In the genomic region with DNA sequence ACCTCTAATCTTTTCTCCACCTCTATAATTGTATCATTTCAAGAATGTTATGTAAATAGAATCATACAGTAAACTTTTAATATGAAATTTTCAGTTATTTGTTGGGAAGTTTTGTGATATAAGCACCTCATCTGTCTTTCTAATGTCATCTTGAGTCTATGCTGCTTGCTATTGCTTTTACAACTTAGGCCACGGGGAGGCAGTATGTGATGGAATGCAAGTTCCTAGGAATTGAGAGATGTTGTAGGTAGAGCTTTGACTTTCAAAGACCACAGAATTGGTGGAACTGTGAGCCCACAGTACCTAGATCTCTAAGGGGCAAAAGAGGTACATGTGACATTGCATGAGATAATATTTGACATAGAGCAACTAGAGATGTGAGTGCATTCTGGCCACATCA, we compare ENCODE assay signal across 10 cellular contexts.
A peak's percentile ranks its signal among the peaks of the same experiment; 100 is the strongest.
DNase-seq lines count a peak whose midpoint lies in the region; ATAC-seq and TF ChIP-seq lines count a peak whose summit lies in the region.
"Had no signal": no experiment of that assay in that cellular context is flagged by ENCODE, and none has a peak within 500 bp of the region (broad histone marks: within the 10 kb centered on the region; RNA-seq: fewer than 3 reads in every experiment).

No MANE protein-coding gene starts in this region.

- H3K4me3 ChIP-seq in NB4 (ENCODE audit: low read depth, low read length), result no peak overlapping the region

- H3K36me3 Mint-ChIP-seq in activated CD4-positive, alpha-beta memory T cell treated with anti-CD3 and anti-CD28 coated beads, Interleukin-2, amount 10 ng/mL, durations not matched to agents 7 days and 5 days (ENCODE audit: low read depth), result no peaks in the 10 kb centered on the region

- no peaks in the 10 kb centered on the region for H3K27me3 Mint-ChIP-seq in stimulated activated naive CD8-positive, alpha-beta T cell treated with anti-CD3 and anti-CD28 coated beads, Interleukin-15, amount 100 ng/mL, for 72 hours
- no peaks in the 10 kb centered on the region for H3K27me3 Mint-ChIP-seq in activated CD4-positive, alpha-beta memory T cell treated with anti-CD3 and anti-CD28 coated beads, Interleukin-2, amount 10 ng/mL, durations not matched to agents 7 days and 5 days

- peak; percentile 3 for DNase-seq in stimulated activated naive CD8-positive, alpha-beta T cell treated with anti-CD3 and anti-CD28 coated beads, Interleukin-15, Interleukin-2, amounts not matched to agents 100 U/mL and 50 U/mL, for 24 hours
- no peak for DNase-seq in stimulated activated naive CD8-positive, alpha-beta T cell treated with anti-CD3 and anti-CD28 coated beads, Interleukin-15, amount 100 ng/mL, for 72 hours
- DNase-seq in NB4 (ENCODE audit: low read depth) (peak; percentile 16), erythroblast (lab: John Stamatoyannopoulos, UW) (peak; percentile 2 to 22), Ammon's horn (ENCODE audit: low spot score) (no peak)
- DNase-seq in activated CD4-positive, alpha-beta memory T cell treated with anti-CD3 and anti-CD28 coated beads, Interleukin-2, amount 10 ng/mL, durations not matched to agents 7 days and 5 days, result no peak
- DNase-seq in activated CD4-positive, alpha-beta T cell treated with anti-CD3 and anti-CD28 coated beads, Interleukin-2, amount 50 U/mL, for 1 hour, result no peak
- DNase-seq: NCI-H2171, retina had no signal

- H3K4me1 Mint-ChIP-seq in stimulated activated naive CD8-positive, alpha-beta T cell treated with anti-CD3 and anti-CD28 coated beads, Interleukin-15, amount 100 ng/mL, for 72 hours, result no peaks in the 10 kb centered on the region
- no peaks in the 10 kb centered on the region for H3K4me1 Mint-ChIP-seq in activated CD4-positive, alpha-beta memory T cell treated with anti-CD3 and anti-CD28 coated beads, Interleukin-2, amount 10 ng/mL, durations not matched to agents 7 days and 5 days

- ATAC-seq in stimulated activated naive CD8-positive, alpha-beta T cell treated with anti-CD3 and anti-CD28 coated beads, Interleukin-15, Interleukin-2, amounts not matched to agents 100 U/mL and 50 U/mL, for 24 hours, result no peak
- no peak for ATAC-seq in stimulated activated naive CD8-positive, alpha-beta T cell treated with anti-CD3 and anti-CD28 coated beads, Interleukin-15, amount 100 ng/mL, for 72 hours
- no peak for ATAC-seq in GM19397 (IDR thresholded peaks at IDR 0.05; ENCODE audit: unreplicated experiment)

- H3K4me3 Mint-ChIP-seq in stimulated activated naive CD8-positive, alpha-beta T cell treated with anti-CD3 and anti-CD28 coated beads, Interleukin-15, amount 100 ng/mL, for 72 hours, result no peak overlapping the region
- no peak overlapping the region for H3K4me3 Mint-ChIP-seq in activated CD4-positive, alpha-beta memory T cell treated with anti-CD3 and anti-CD28 coated beads, Interleukin-2, amount 10 ng/mL, durations not matched to agents 7 days and 5 days

- CTCF ChIA-PET in activated CD4-positive, alpha-beta memory T cell treated with anti-CD3 and anti-CD28 coated beads, Interleukin-2, amount 10 ng/mL, durations not matched to agents 7 days and 5 days (lab: Charles Lee), result no interaction called here

- TF ChIP-seq CTCF in NB4 (IDR thresholded peaks at IDR 0.05; ENCODE audit: low read depth, low read length), result peak; percentile 35

- TF ChIP-seq POLR2A in NB4 (IDR thresholded peaks at IDR 0.05; ENCODE audit: extremely low read depth, insufficient read length), result no peak
- no peak for TF ChIP-seq POLR2A in erythroblast (IDR thresholded peaks at IDR 0.05; ENCODE audit: low read length)

- no peak overlapping the region for H3K27ac Mint-ChIP-seq in stimulated activated naive CD8-positive, alpha-beta T cell treated with anti-CD3 and anti-CD28 coated beads, Interleukin-15, amount 100 ng/mL, for 72 hours
- no peak overlapping the region for H3K27ac Mint-ChIP-seq in activated CD4-positive, alpha-beta memory T cell treated with anti-CD3 and anti-CD28 coated beads, Interleukin-2, amount 10 ng/mL, durations not matched to agents 7 days and 5 days

- POLR2A ChIA-PET in activated CD4-positive, alpha-beta memory T cell treated with anti-CD3 and anti-CD28 coated beads, Interleukin-2, amount 10 ng/mL, durations not matched to agents 7 days and 5 days (lab: Charles Lee), result no interaction called here

- peaks cover 0 to 5% of the 10 kb centered on the region in 2 donors for H3K9me3 Mint-ChIP-seq in stimulated activated naive CD8-positive, alpha-beta T cell treated with anti-CD3 and anti-CD28 coated beads, Interleukin-15, amount 100 ng/mL, for 72 hours
- H3K9me3 Mint-ChIP-seq in activated CD4-positive, alpha-beta memory T cell treated with anti-CD3 and anti-CD28 coated beads, Interleukin-2, amount 10 ng/mL, durations not matched to agents 7 days and 5 days, result no peaks in the 10 kb centered on the region

Comparison
In these comparisons a context has a peak if more than half of its experiments do, and no peak if none do; other contexts are left out.
1. DNase-seq: peak in stimulated activated naive CD8-positive, alpha-beta T cell treated with anti-CD3 and anti-CD28 coated beads, Interleukin-15, Interleukin-2, amounts not matched to agents 100 U/mL and 50 U/mL, for 24 hours (single experiment), NB4 (single experiment) and erythroblast (2 of 2); none in stimulated activated naive CD8-positive, alpha-beta T cell treated with anti-CD3 and anti-CD28 coated beads, Interleukin-15, amount 100 ng/mL, for 72 hours (0 of 2), Ammon's horn (single experiment), activated CD4-positive, alpha-beta memory T cell treated with anti-CD3 and anti-CD28 coated beads, Interleukin-2, amount 10 ng/mL, durations not matched to agents 7 days and 5 days (single experiment) and activated CD4-positive, alpha-beta T cell treated with anti-CD3 and anti-CD28 coated beads, Interleukin-2, amount 50 U/mL, for 1 hour (single experiment).